7 cellular contexts compared by ENCODE assay signal in genomic region chrX:20364238-20364637, GRCh38.
"Had no signal": no experiment of that assay in that cellular context is flagged by ENCODE, and none has a peak within 500 bp of the region (broad histone marks: within the 10 kb centered on the region; RNA-seq: fewer than 3 reads in every experiment).

No MANE protein-coding gene starts in this region.

- H3K27ac ChIP-seq: GM23248 had no signal

- H3K4me3 ChIP-seq: GM23248, HAP-1 had no signal

- DNase-seq: GM23248, GOT3, H7, KBM-7 had no signal

- H3K9me3 ChIP-seq: HAP-1 had no signal

- FAIRE-seq: HTR-8/SVneo had no signal

- H3K36me3 ChIP-seq: HAP-1 had no signal

- H3K9ac ChIP-seq: GM23248 had no signal

- ATAC-seq: HCT116 had no signal
